18 cellular contexts compared by ENCODE assay signal in the genomic region with DNA sequence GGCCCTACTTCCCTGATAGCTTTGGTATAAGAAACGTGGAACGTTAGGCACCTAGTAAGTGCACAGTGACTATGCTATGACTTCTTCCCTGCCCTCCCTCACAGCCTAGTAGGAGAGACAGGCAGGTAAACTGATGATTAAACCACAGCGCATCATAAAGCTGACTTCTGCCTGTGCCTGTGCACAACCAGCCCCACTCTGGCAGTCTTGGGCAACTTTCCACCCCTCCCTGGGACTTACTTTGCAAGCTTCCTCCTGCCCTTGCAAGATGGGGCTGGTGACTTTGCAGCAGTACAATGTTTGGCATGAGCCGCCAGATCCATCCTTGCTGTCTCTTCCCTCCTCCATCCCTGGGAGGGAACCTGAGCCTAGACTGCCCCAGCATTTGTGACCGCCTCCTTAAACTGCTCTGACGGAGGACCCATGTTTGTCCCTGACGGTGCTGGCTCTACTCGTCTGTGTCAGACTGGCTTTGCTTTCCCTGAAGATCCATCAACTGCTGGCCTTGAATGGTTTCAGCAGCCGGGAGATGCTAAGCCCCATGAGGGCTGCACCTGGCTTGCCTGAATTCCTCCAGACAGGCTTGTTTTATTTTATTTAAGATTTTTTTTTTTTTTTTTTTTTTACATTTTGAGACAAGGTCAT. TPM values are rescaled to one million over a fixed set of nuclear protein-coding genes. Genes with fewer than 3 reads are reported as not detected.
DNase-seq lines count a peak whose midpoint lies in the region; ATAC-seq and TF ChIP-seq lines count a peak whose summit lies in the region.
"Had no signal": no experiment of that assay in that cellular context is flagged by ENCODE, and none has a peak within 500 bp of the region (broad histone marks: within the 10 kb centered on the region; RNA-seq: fewer than 3 reads in every experiment).

No MANE protein-coding gene starts in this region.

- no peak for TF ChIP-seq POLR2A in prostate gland (IDR thresholded peaks at IDR 0.05)

- in situ Hi-C loops in mammary epithelial cell (cut with MboI; ENCODE audit: low sequenced_read_pairs in 2 of 2), result no loop called here

- no peak overlapping the region for H3K4me2 ChIP-seq in mammary epithelial cell (ENCODE audit: insufficient read depth, low read depth, low read length)
- H3K4me2 ChIP-seq: SK-N-SH had no signal

- intact Hi-C loops in mammary epithelial cell (cut with micrococcal nuclease) (loop anchor here (1.0 to 10.0 kb wide), 3 partner anchors 101 to 550 kb away; a partner anchor contains a TSS), MCF 10A (cut with micrococcal nuclease) (loop anchor here (1.0 kb wide), 1 partner anchor 105 kb away; no protein-coding TSS in a partner anchor), prostate gland (cut with DNase I) (no loop called here)

- TF ChIP-seq CTCF in mammary epithelial cell (conservative IDR thresholded peaks at IDR 0.05 in 1 of 2, IDR thresholded peaks at IDR 0.05 in 1 of 2; ENCODE audit: extremely low read depth in 1 of 2, insufficient read depth in 1 of 2, low read depth in 1 of 2, low read length in 2 of 2), result no peak
- TF ChIP-seq CTCF in MCF 10A (IDR thresholded peaks at IDR 0.05; ENCODE audit: unreplicated experiment), result no peak
- no peak for TF ChIP-seq CTCF in prostate gland (IDR thresholded peaks at IDR 0.05)

- no peaks in the 10 kb centered on the region for H4K20me1 ChIP-seq in mammary epithelial cell (ENCODE audit: insufficient read depth, low read length)

- H3K36me3 Mint-ChIP-seq in MCF 10A (ENCODE audit: insufficient read depth, unreplicated experiment), result no peaks in the 10 kb centered on the region
- H3K36me3 Mint-ChIP-seq: CD4-positive, alpha-beta memory T cell had no signal

- no peaks in the 10 kb centered on the region for H3K36me3 ChIP-seq in mammary epithelial cell (ENCODE audit: insufficient read depth, low read length)
- no peaks in the 10 kb centered on the region for H3K36me3 ChIP-seq in SJCRH30
- no peaks in the 10 kb centered on the region for H3K36me3 ChIP-seq in prostate gland
- H3K36me3 ChIP-seq: HAP-1 had no signal

- H3K4me3 ChIP-seq in mammary epithelial cell (replicated peaks in 1 of 3; ENCODE audit: insufficient read depth in 1 of 3, low read depth in 2 of 3, low read length in 3 of 3) (no peak overlapping the region), SJCRH30 (no peak overlapping the region), prostate gland (no peak overlapping the region)
- H3K4me3 ChIP-seq: HAP-1 had no signal

- 31% methylated on average over 9 of the region's 9 CpGs for WGBS in mammary epithelial cell (ENCODE audit: low coverage, missing lambda C conversion rate)
- 60% methylated on average over 9 of the region's 9 CpGs for WGBS in prostate gland

- no peaks in the 10 kb centered on the region for H3K4me1 Mint-ChIP-seq in MCF 10A (ENCODE audit: insufficient read depth, unreplicated experiment)
- H3K4me1 Mint-ChIP-seq: B cell; CD4-positive, alpha-beta memory T cell had no signal

- no peaks in the 10 kb centered on the region for H3K27me3 ChIP-seq in mammary epithelial cell (ENCODE audit: insufficient read depth, low read length)
- H3K27me3 ChIP-seq in SJCRH30, result no peaks in the 10 kb centered on the region
- H3K27me3 ChIP-seq in prostate gland (replicated peaks; ENCODE audit: insufficient read depth), result no peaks in the 10 kb centered on the region

- POLR2A ChIA-PET in MCF 10A (lab: Yijun Ruan, JAX), result no interaction called here

- H3K27me3 Mint-ChIP-seq in MCF 10A (ENCODE audit: insufficient read depth, unreplicated experiment), result no peaks in the 10 kb centered on the region
- H3K27me3 Mint-ChIP-seq: B cell; CD4-positive, alpha-beta memory T cell had no signal

- no peak overlapping the region for H2AFZ ChIP-seq in mammary epithelial cell (ENCODE audit: low read depth, low read length)

- H3K27ac ChIP-seq in mammary epithelial cell (ENCODE audit: insufficient read depth, low read depth, low read length) (no peak overlapping the region), SJCRH30 (no peak overlapping the region), prostate gland (no peak overlapping the region)

- no TSS peak for BruUV-seq in mammary epithelial cell (replicated peaks; lab: Mats Ljungman, UMichigan)
- no TSS peak for BruUV-seq in MCF 10A (replicated peaks; lab: Mats Ljungman, UMichigan)

- no peak overlapping the region for H3K4me3 Mint-ChIP-seq in MCF 10A (ENCODE audit: unreplicated experiment)
- H3K4me3 Mint-ChIP-seq: B cell; CD4-positive, alpha-beta memory T cell had no signal

- CTCF ChIA-PET in mammary epithelial cell (lab: Charles Lee; ENCODE audit: low non-redundant PET), result no interaction called here
- CTCF ChIA-PET in MCF 10A (lab: Yijun Ruan, JAX), result interaction anchor here (1.1 kb wide), 1 partner anchor 51 kb away, joined by 3 read pairs; no protein-coding TSS in a partner anchor

- ATAC-seq in esophagus mucosa, result peak; percentile 80

- H3K27ac Mint-ChIP-seq in MCF 10A (ENCODE audit: low read depth, unreplicated experiment), result no peak overlapping the region
- H3K27ac Mint-ChIP-seq: B cell; CD4-positive, alpha-beta memory T cell had no signal

- H3K9me3 ChIP-seq in mammary epithelial cell (replicated peaks; ENCODE audit: insufficient read depth, low read length) (no peaks in the 10 kb centered on the region), SJCRH30 (replicated peaks) (no peaks in the 10 kb centered on the region), prostate gland (no peaks in the 10 kb centered on the region)
- H3K9me3 ChIP-seq: HAP-1, SK-N-SH had no signal

- H3K9me3 Mint-ChIP-seq in MCF 10A (ENCODE audit: unreplicated experiment), result no peaks in the 10 kb centered on the region
- H3K9me3 Mint-ChIP-seq: CD4-positive, alpha-beta memory T cell had no signal

- DNase-seq in mammary epithelial cell (peak; percentile 71), MCF 10A (ENCODE audit: unreplicated experiment) (no peak), SJCRH30 (peak; percentile 39 to 54), prostate gland (ENCODE audit: low spot score) (no peak)
- no peak for DNase-seq in stimulated activated CD4-positive, alpha-beta T cell treated with anti-CD3 and anti-CD28 coated beads, Interleukin-12 subunit alpha, Interleukin-12 subunit beta, amount 100 ng/mL, for 4 hours
- no peak for DNase-seq in activated effector memory CD4-positive, alpha-beta T cell treated with anti-CD3 and anti-CD28 coated beads, Interleukin-2, amount 50 U/mL, for 16 hours
- DNase-seq: CD4-positive, alpha-beta memory T cell; DMS153; NCI-H1048; NCI-H1436; NCI-H2029; NCI-H345; NCI-H524 treated with DMSO at 0.1 percent for 48 hours had no signal

- H3K4me1 ChIP-seq in mammary epithelial cell (ENCODE audit: insufficient read depth, low read length) (peaks cover 3% of the 10 kb centered on the region), SJCRH30 (peaks cover 67% of the 10 kb centered on the region), prostate gland (replicated peaks) (no peaks in the 10 kb centered on the region)
- H3K4me1 ChIP-seq: HAP-1 had no signal

- dilution Hi-C loops in mammary epithelial cell (cut with HindIII; ENCODE audit: low sequenced_read_pairs), result no loop called here

- no peak overlapping the region for H3K9ac ChIP-seq in mammary epithelial cell (ENCODE audit: insufficient read depth, low read length)
- H3K9ac ChIP-seq: SK-N-SH had no signal

- no peaks in the 10 kb centered on the region for H3K79me2 ChIP-seq in mammary epithelial cell (ENCODE audit: insufficient read depth, low read length)

RNA-seq across cellular contexts. Expression of a gene that starts 36.1 kb away (rescaled TPM):
- under 1 TPM; 0.47 to 0.50 TPM for total RNA-seq in mammary epithelial cell
- not detected for polyA plus RNA-seq in mammary epithelial cell
- polyA minus RNA-seq in mammary epithelial cell, result not detected
- total RNA-seq in MCF 10A (2022), result not detected in 2 replicates
- 0.28 and 0.58 TPM in 2 replicates for total RNA-seq in SJCRH30 (2014; rRNA removed; shearing (Covaris generic))
- 0.48 TPM for total RNA-seq in esophagus mucosa
- total RNA-seq in prostate gland, result 1 to 10 TPM in 1 of 2 donors, under 1 TPM in 1; 0.87 to 1.8 TPM
- total RNA-seq: A172 had no signal
- polyA plus RNA-seq: CD4-positive, alpha-beta memory T cell; SK-N-SH had no signal

Comparison
In these comparisons a context has a peak if more than half of its experiments do, and no peak if none do; other contexts are left out.
1. DNase-seq: peak in mammary epithelial cell (single experiment) and SJCRH30 (2 of 2); none in MCF 10A (single experiment), stimulated activated CD4-positive, alpha-beta T cell treated with anti-CD3 and anti-CD28 coated beads, Interleukin-12 subunit alpha, Interleukin-12 subunit beta, amount 100 ng/mL, for 4 hours (single experiment), prostate gland (single experiment) and activated effector memory CD4-positive, alpha-beta T cell treated with anti-CD3 and anti-CD28 coated beads, Interleukin-2, amount 50 U/mL, for 16 hours (single experiment).